Comparison of ENCODE assay signal across 9 cellular contexts in the genomic region with DNA sequence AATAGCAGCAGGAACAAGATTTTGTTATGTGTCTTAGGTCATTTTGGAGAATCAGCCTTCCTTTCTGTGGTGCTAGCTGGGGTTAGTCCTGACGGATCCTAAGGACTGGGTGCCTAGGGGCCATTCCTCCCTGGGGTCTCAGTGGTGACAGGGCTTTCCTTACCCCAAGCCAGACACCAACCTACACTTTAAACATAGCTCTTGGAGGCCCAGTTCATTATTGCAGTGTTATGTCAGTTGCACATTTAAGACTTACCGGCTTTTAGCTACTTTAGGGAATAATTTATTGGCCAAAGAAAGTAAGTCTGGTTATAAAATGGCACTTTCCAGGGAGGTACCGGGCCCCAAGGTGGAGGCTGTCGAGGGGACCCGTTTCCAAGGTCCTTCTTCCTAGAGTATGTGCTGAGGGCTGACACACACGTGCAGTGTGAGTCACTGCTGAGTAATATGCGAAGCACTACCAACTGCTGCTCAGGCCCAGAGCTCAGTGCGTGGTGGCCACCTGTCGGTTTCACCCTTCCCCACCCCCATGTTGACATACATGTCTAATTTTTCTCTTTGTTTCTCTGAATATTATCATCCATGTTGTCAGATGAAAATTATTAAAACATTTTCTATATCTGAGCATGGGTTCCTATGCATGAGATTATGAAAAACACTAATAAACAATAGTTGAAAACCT. TPM values are rescaled to one million over a fixed set of nuclear protein-coding genes. Genes with fewer than 3 reads are reported as not detected.
DNase-seq lines count a peak whose midpoint lies in the region; ATAC-seq, FAIRE-seq and TF ChIP-seq lines count a peak whose summit lies in the region.
"Had no signal": no experiment of that assay in that cellular context is flagged by ENCODE, and none has a peak within 500 bp of the region (broad histone marks: within the 10 kb centered on the region; RNA-seq: fewer than 3 reads in every experiment).

No MANE protein-coding gene starts in this region.

- TF ChIP-seq CTCF in GM12875 (IDR thresholded peaks at IDR 0.05; ENCODE audit: borderline replicate concordance, insufficient read depth, low read depth, low read length) (peak; percentile 37; the same call in 1 of the 2 replicates), lower lobe of right lung (IDR thresholded peaks at IDR 0.05) (no peak)

- peaks cover 13% of the 10 kb centered on the region for H3K36me3 Mint-ChIP-seq in activated naive CD8-positive, alpha-beta T cell treated with anti-CD3 and anti-CD28 coated beads for 36 hours

- no peak overlapping the region for H3K27ac Mint-ChIP-seq in activated naive CD8-positive, alpha-beta T cell treated with anti-CD3 and anti-CD28 coated beads for 36 hours

- ATAC-seq in GM21576 (IDR thresholded peaks at IDR 0.05; ENCODE audit: unreplicated experiment) (peak; percentile 100), lower lobe of right lung (no peak)

- DNase-seq in HTR-8/SVneo (ENCODE audit: insufficient read length, low spot score) (peak; percentile 78), hepatic stellate cell (ENCODE audit: low spot score) (no peak), COLO829 (ENCODE audit: low spot score) (no peak), lower lobe of right lung (no peak)
- DNase-seq in activated naive CD8-positive, alpha-beta T cell treated with anti-CD3 and anti-CD28 coated beads for 36 hours = peak; percentile 37
- peak; percentile 43 for DNase-seq in stimulated activated CD4-positive, alpha-beta T cell treated with anti-CD3 and anti-CD28 coated beads, Interleukin-12 subunit alpha, Interleukin-12 subunit beta, amount 100 ng/mL, for 4 hours

- FAIRE-seq in HTR-8/SVneo (lab: Jason Lieb, UNC) = peak; percentile 80

- no peaks in the 10 kb centered on the region for H3K27me3 Mint-ChIP-seq in activated naive CD8-positive, alpha-beta T cell treated with anti-CD3 and anti-CD28 coated beads for 36 hours

- peaks cover 3% of the 10 kb centered on the region for H3K4me1 ChIP-seq in lower lobe of right lung

- H3K9me3 Mint-ChIP-seq in activated naive CD8-positive, alpha-beta T cell treated with anti-CD3 and anti-CD28 coated beads for 36 hours = no peaks in the 10 kb centered on the region
- H3K9me3 Mint-ChIP-seq: neural crest cell had no signal

- H3K27ac ChIP-seq in lower lobe of right lung = no peak overlapping the region

- H3K4me1 Mint-ChIP-seq in activated naive CD8-positive, alpha-beta T cell treated with anti-CD3 and anti-CD28 coated beads for 36 hours = peaks cover 8% of the 10 kb centered on the region

- no peak overlapping the region for H3K4me3 Mint-ChIP-seq in activated naive CD8-positive, alpha-beta T cell treated with anti-CD3 and anti-CD28 coated beads for 36 hours
- H3K4me3 Mint-ChIP-seq: neural crest cell had no signal

- H3K36me3 ChIP-seq in lower lobe of right lung = peaks cover 48% of the 10 kb centered on the region

- H3K4me3 ChIP-seq in GM12875 (ENCODE audit: low read depth, low read length) (no peak overlapping the region), lower lobe of right lung (no peak overlapping the region)

- H3K9me3 ChIP-seq in lower lobe of right lung = no peaks in the 10 kb centered on the region

- intact Hi-C loops in lower lobe of right lung (cut with DNase I) = no loop called here

- no peaks in the 10 kb centered on the region for H3K27me3 ChIP-seq in lower lobe of right lung (ENCODE audit: low read depth)

RNA-seq across cellular contexts. Expression of gene GRHL1, which starts 37.0 kb away (rescaled TPM):
- total RNA-seq in activated naive CD8-positive, alpha-beta T cell treated with anti-CD3 and anti-CD28 coated beads for 36 hours = under 1 TPM; 0.49 to 0.76 TPM
- total RNA-seq in lower lobe of right lung = 6.5 TPM

Comparison
In these comparisons a context has a peak if more than half of its experiments do, and no peak if none do; other contexts are left out.
1. DNase-seq: peak in HTR-8/SVneo (single experiment), activated naive CD8-positive, alpha-beta T cell treated with anti-CD3 and anti-CD28 coated beads for 36 hours (single experiment) and stimulated activated CD4-positive, alpha-beta T cell treated with anti-CD3 and anti-CD28 coated beads, Interleukin-12 subunit alpha, Interleukin-12 subunit beta, amount 100 ng/mL, for 4 hours (single experiment); none in hepatic stellate cell (single experiment), COLO829 (single experiment) and lower lobe of right lung (single experiment).